In genomic region chr1:206826409-206826808, GRCh38 we compare ENCODE assay signal across 1 cellular context.
TF ChIP-seq lines count a peak whose summit lies in the region.

No MANE protein-coding gene starts in this region.

TF ChIP-seq in H1, 55 proteins besides CTCF, POLR2A, EP300 and RAD21:
- TF ChIP-seq GABPA (IDR thresholded peaks at IDR 0.05; ENCODE audit: borderline replicate concordance, insufficient read depth, low read length) (no peak), MAX (IDR thresholded peaks at IDR 0.05) (no peak), POU5F1 (IDR thresholded peaks at IDR 0.05; ENCODE audit: low read depth, low read length) (no peak), CHD2 (IDR thresholded peaks at IDR 0.05; ENCODE audit: low read length) (no peak)
